In the genomic region with DNA sequence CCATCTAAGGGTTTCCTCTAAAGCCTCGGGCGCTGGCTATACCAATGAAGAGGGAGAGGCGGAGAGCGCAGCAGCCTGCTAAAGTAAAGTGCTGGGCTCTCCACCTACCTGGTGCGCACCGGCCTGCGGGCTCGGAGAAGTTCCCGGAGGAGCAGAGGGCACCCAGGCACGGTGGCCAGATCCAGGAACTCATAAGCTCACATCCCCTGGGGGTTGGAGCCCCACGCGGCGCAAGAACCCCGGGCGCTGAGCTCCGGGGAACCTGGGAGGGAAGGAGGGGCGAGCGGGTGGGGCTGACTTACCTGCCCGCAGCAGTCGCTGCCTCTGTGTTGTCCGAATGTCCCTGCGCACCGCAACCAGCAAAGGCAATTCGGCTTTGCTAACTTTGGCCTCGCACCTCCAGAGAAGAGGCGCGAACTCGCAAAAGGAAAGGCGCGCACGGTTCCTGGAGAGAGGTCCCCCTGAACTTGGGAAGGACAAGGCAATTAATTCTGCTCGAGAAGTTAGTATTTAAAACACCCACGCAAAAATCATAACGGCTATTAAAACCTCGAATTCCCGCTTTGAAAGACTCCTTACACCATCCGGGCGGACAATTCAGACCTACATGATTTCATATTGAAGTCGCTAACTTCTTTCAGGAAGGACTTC, we compare ENCODE assay signal across 29 cellular contexts.
DNase-seq lines count a peak whose midpoint lies in the region; ATAC-seq and TF ChIP-seq lines count a peak whose summit lies in the region.
"Had no signal": no experiment of that assay in that cellular context is flagged by ENCODE, and none has a peak within 500 bp of the region (broad histone marks: within the 10 kb centered on the region; RNA-seq: fewer than 3 reads in every experiment).

No MANE protein-coding gene starts in this region.

- WGBS in smooth muscle cell (ENCODE audit: low lambda C conversion rate): 10% methylated on average over 39 of the region's 39 CpGs

- peak overlapping the region; percentile 73 for H2AFZ ChIP-seq in smooth muscle cell (ENCODE audit: low read depth)

- peaks cover 100% of the 10 kb centered on the region for H3K27me3 ChIP-seq in HUES48 (ENCODE audit: control insufficient read depth, insufficient read depth, low read length)
- H3K27me3 ChIP-seq in lower lobe of right lung (ENCODE audit: low read depth): peaks cover 97% of the 10 kb centered on the region
- peaks cover 8% of the 10 kb centered on the region for H3K27me3 ChIP-seq in smooth muscle cell (ENCODE audit: low read depth)

- H3K4me1 Mint-ChIP-seq in endothelial cell (ENCODE audit: unreplicated experiment): peaks cover 41% of the 10 kb centered on the region

- DNase-seq in endothelial cell (ENCODE audit: low spot score): no peak
- peak; percentile 34 for DNase-seq in lower lobe of right lung
- DNase-seq in smooth muscle cell (lab: John Stamatoyannopoulos, UW; ENCODE audit: unreplicated experiment): no peak
- DNase-seq in hypothalamus (lab: John Stamatoyannopoulos, UW): no peak
- DNase-seq: activated CD8-positive, alpha-beta T cell treated with anti-CD3 and anti-CD28 coated beads for 36 hours; activated effector memory CD4-positive, alpha-beta T cell treated with Interleukin-2 at 50 U/mL for 16 hours; Calu3; cerebellar nuclear complex; Kasumi-1; MV-4-11; NCI-H146; NCI-H2171; NCI-H524 treated with DMSO at 0.1 percent for 48 hours; NK-92 treated with Interleukin-12 subunit alpha and Interleukin-12 subunit beta, amount 100 ng/mL, for 24 hours; nucleus accumbens; SIG-M5; spleen; stimulated activated CD4-positive, alpha-beta T cell treated with anti-CD3 and anti-CD28 coated beads, Interleukin-4, amount 100 ng/mL, for 1 hour; T-cell; uterus had no signal

- peaks cover 25% of the 10 kb centered on the region for H3K79me2 ChIP-seq in smooth muscle cell (ENCODE audit: low read depth)

- peaks cover 7% of the 10 kb centered on the region for H3F3A ChIP-seq in smooth muscle cell (ENCODE audit: low read depth)

- no peak overlapping the region for H3K27ac ChIP-seq in HUES48 (ENCODE audit: low read depth, low read length)
- no peak overlapping the region for H3K27ac ChIP-seq in lower lobe of right lung
- no peak overlapping the region for H3K27ac ChIP-seq in smooth muscle cell (ENCODE audit: low read depth)
- H3K27ac ChIP-seq: epithelial cell of prostate, heart left ventricle, spleen, uterus had no signal

- no peak for ATAC-seq in lower lobe of right lung
- no peak for ATAC-seq in GM21447 (IDR thresholded peaks at IDR 0.05; ENCODE audit: unreplicated experiment)
- no peak for ATAC-seq in HG03521 (IDR thresholded peaks at IDR 0.05; ENCODE audit: unreplicated experiment)
- ATAC-seq: activated CD4-positive, CD25-positive, alpha-beta regulatory T cell treated with anti-CD3 and anti-CD28 coated beads, Interleukin-2, amount 50 U/mL, for 24 hours; activated CD8-positive, alpha-beta T cell treated with anti-CD3 and anti-CD28 coated beads for 36 hours; heart left ventricle; stimulated activated memory B cell treated with anti-CD40 and anti-IgM and Interleukin-4, amounts not matched to agents 10 μg/mL and 1 μg/mL and 100 μg/mL, for 72 hours; T-cell had no signal

- H3K4me3 Mint-ChIP-seq in endothelial cell (ENCODE audit: unreplicated experiment): peak overlapping the region; percentile 8
- H3K4me3 Mint-ChIP-seq: activated CD8-positive, alpha-beta T cell treated with anti-CD3 and anti-CD28 coated beads for 36 hours; stimulated activated memory B cell treated with anti-CD40 and anti-IgM and Interleukin-4, amounts not matched to agents 10 μg/mL and 1 μg/mL and 100 μg/mL, for 72 hours had no signal

- H3K4me3 ChIP-seq in HUES48 (ENCODE audit: low read depth, low read length) (0 out of 2 replicates have a peak overlapping the region, but pooled peaks have one; percentile 17), lower lobe of right lung (no peak overlapping the region), smooth muscle cell (peak overlapping the region; percentile 67)
- H3K4me3 ChIP-seq: lung, spleen, uterus had no signal

- peaks cover 6% of the 10 kb centered on the region for H3K36me3 Mint-ChIP-seq in endothelial cell (ENCODE audit: low read depth, unreplicated experiment)

- H3K9ac ChIP-seq in HUES48 (ENCODE audit: low read depth, low read length): no peak overlapping the region
- no peak overlapping the region for H3K9ac ChIP-seq in smooth muscle cell (ENCODE audit: low read depth)

- peak overlapping the region; percentile 94 for H3K4me2 ChIP-seq in smooth muscle cell

- H3K36me3 ChIP-seq in HUES48 (ENCODE audit: control insufficient read depth, insufficient read depth, low read length): no peaks in the 10 kb centered on the region
- H3K36me3 ChIP-seq in lower lobe of right lung: no peaks in the 10 kb centered on the region
- H3K36me3 ChIP-seq in smooth muscle cell (ENCODE audit: low read depth): no peaks in the 10 kb centered on the region
- H3K36me3 ChIP-seq: heart left ventricle, spleen, uterus had no signal

- H3K9me3 ChIP-seq in HUES48 (ENCODE audit: control insufficient read depth, insufficient read depth, low read length) (no peaks in the 10 kb centered on the region), lower lobe of right lung (no peaks in the 10 kb centered on the region), smooth muscle cell (replicated peaks; ENCODE audit: low read depth) (no peaks in the 10 kb centered on the region)
- H3K9me3 ChIP-seq: heart left ventricle, uterus had no signal

- H3K4me1 ChIP-seq in HUES48 (ENCODE audit: control insufficient read depth, insufficient read depth, low read length) (peaks cover 22% of the 10 kb centered on the region), lower lobe of right lung (peaks cover 46% of the 10 kb centered on the region), smooth muscle cell (ENCODE audit: low read depth) (peaks cover 27% of the 10 kb centered on the region)

- H3K27ac Mint-ChIP-seq in endothelial cell (ENCODE audit: unreplicated experiment): no peak overlapping the region
- H3K27ac Mint-ChIP-seq: activated CD8-positive, alpha-beta T cell treated with anti-CD3 and anti-CD28 coated beads for 36 hours; CD14-positive monocyte; stimulated activated memory B cell treated with anti-CD40 and anti-IgM and Interleukin-4, amounts not matched to agents 10 μg/mL and 1 μg/mL and 100 μg/mL, for 72 hours had no signal

- TF ChIP-seq CTCF in endothelial cell (IDR thresholded peaks at IDR 0.05; ENCODE audit: unreplicated experiment) (no peak), lower lobe of right lung (IDR thresholded peaks at IDR 0.05) (no peak), smooth muscle cell (IDR thresholded peaks at IDR 0.05; ENCODE audit: borderline replicate concordance, insufficient read depth, poor library complexity, severe bottlenecking) (no peak)

- intact Hi-C loops in lower lobe of right lung (cut with DNase I): no loop called here

- H4K20me1 ChIP-seq in smooth muscle cell (ENCODE audit: low read depth): no peaks in the 10 kb centered on the region

- H3K27me3 Mint-ChIP-seq in endothelial cell (ENCODE audit: unreplicated experiment): peaks cover 20% of the 10 kb centered on the region
- H3K27me3 Mint-ChIP-seq: stimulated activated memory B cell treated with anti-CD40 and anti-IgM and Interleukin-4, amounts not matched to agents 10 μg/mL and 1 μg/mL and 100 μg/mL, for 72 hours had no signal

- H3K9me3 Mint-ChIP-seq in endothelial cell (ENCODE audit: unreplicated experiment): no peaks in the 10 kb centered on the region
- H3K9me3 Mint-ChIP-seq: activated CD8-positive, alpha-beta T cell treated with anti-CD3 and anti-CD28 coated beads for 36 hours; stimulated activated memory B cell treated with anti-CD40 and anti-IgM and Interleukin-4, amounts not matched to agents 10 μg/mL and 1 μg/mL and 100 μg/mL, for 72 hours had no signal
